8 cellular contexts compared by ENCODE assay signal in the genomic region with DNA sequence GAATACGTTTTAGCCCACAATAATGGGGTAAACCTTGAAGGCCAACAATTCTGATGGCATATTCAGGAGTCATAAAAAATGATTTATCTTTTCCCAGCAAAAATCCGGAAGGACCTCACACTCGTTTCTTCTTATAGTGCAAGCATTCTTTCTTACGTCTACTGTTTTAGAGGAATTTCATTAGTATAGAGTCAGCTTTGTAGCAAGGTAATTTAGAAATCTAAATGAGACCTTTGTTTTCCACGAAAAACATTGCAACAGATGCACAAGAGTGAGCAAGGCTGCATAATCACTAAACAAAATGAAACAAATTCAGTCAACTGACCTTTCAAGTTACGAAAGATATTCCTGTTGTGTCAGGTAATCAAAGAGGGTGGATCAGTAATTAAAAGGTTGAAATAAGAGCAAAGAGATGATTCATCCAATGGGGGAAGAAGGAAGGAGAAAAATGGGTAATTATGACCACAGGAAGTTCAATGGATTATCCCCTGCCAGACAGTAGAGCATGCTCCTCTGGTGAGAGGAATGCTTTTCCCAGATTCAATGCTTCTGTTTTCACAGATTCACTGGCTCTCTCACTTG. TPM values are rescaled to one million over a fixed set of nuclear protein-coding genes. Genes with fewer than 3 reads are reported as not detected.
DNase-seq lines count a peak whose midpoint lies in the region; ATAC-seq and TF ChIP-seq lines count a peak whose summit lies in the region.

No MANE protein-coding gene starts in this region.

- H3K27me3 Mint-ChIP-seq in activated T-cell treated with anti-CD3 and anti-CD28 coated beads, Interleukin-2, amount 50 U/mL, for 72 hours (ENCODE audit: low read depth), result no peaks in the 10 kb centered on the region

- no peaks in the 10 kb centered on the region for H3K9me3 ChIP-seq in SK-N-SH
- no peaks in the 10 kb centered on the region for H3K9me3 ChIP-seq in fibroblast of lung (ENCODE audit: control insufficient read depth, insufficient read depth, low read depth, low read length)

- no peak for TF ChIP-seq CTCF in SK-N-SH (IDR thresholded peaks at IDR 0.05)
- TF ChIP-seq CTCF in fibroblast of lung (conservative IDR thresholded peaks at IDR 0.05 in 1 of 2, IDR thresholded peaks at IDR 0.05 in 1 of 2; ENCODE audit: low read depth in 1 of 2, low read length in 2 of 2), result no peak

- no peak for TF ChIP-seq RAD21 in SK-N-SH (IDR thresholded peaks at IDR 0.05; ENCODE audit: low read length)

- peak overlapping the region; percentile 94 to 99 for H3K27ac ChIP-seq in SK-N-SH (ENCODE audit: low read depth in 2 of 2, low read length in 1 of 2)
- H3K27ac ChIP-seq in fibroblast of lung (ENCODE audit: insufficient read depth, low read length), result peak overlapping the region; percentile 100

- POLR2A ChIA-PET in SK-N-SH (lab: Yijun Ruan, JAX), result interaction anchor here (0.9 to 1.3 kb wide), 2 partner anchors 9 to 42 kb away, joined by 3 to 6 read pairs; no protein-coding TSS in a partner anchor

- WGBS in SK-N-SH (ENCODE audit: low lambda C conversion rate), result 50% methylated on average over 6 of the region's 6 CpGs

- DNase-seq in activated T-cell treated with anti-CD3 and anti-CD28 coated beads, Interleukin-2, amount 50 U/mL, for 72 hours, result no peak
- DNase-seq in activated T-cell treated with anti-CD3 and anti-CD28 coated beads, Interleukin-2, amount 50 U/mL, for 48 hours, result no peak
- DNase-seq in SK-N-SH (peak; percentile 6), fibroblast of lung (ENCODE audit: low read depth in 2 of 2) (peak in 1 of 2 donors; percentile 46), skeletal muscle cell (ENCODE audit: low read depth) (no peak), NCI-H226 (no peak), NCI-H345 (lab: John Stamatoyannopoulos, UW) (no peak), NCI-H2196 treated with DMSO at 0.1 percent for 48 hours (lab: John Stamatoyannopoulos, UW; ENCODE audit: unreplicated experiment) (no peak)

- H3K4me1 ChIP-seq in SK-N-SH (ENCODE audit: control insufficient read depth in 1 of 2, insufficient read depth in 2 of 2, low read depth in 1 of 2, low read length in 1 of 2), result peaks cover 11 to 27% of the 10 kb centered on the region in 2 experiments; a peak in 3 of 4 replicates
- H3K4me1 ChIP-seq in fibroblast of lung (ENCODE audit: control insufficient read depth, extremely low read depth, insufficient read depth, low read length), result peaks cover 3% of the 10 kb centered on the region

- H3K27me3 ChIP-seq in SK-N-SH (ENCODE audit: insufficient read depth) (no peaks in the 10 kb centered on the region), fibroblast of lung (ENCODE audit: control insufficient read depth, insufficient read depth, low read length) (no peaks in the 10 kb centered on the region)

- peak overlapping the region; percentile 98 to 99 for H3K4me3 Mint-ChIP-seq in activated T-cell treated with anti-CD3 and anti-CD28 coated beads, Interleukin-2, amount 50 U/mL, for 72 hours

- H3K9me2 ChIP-seq in SK-N-SH, result no peaks in the 10 kb centered on the region

- H3K4me1 Mint-ChIP-seq in activated T-cell treated with anti-CD3 and anti-CD28 coated beads, Interleukin-2, amount 50 U/mL, for 72 hours (ENCODE audit: low read depth), result peaks cover 47% of the 10 kb centered on the region

- TF ChIP-seq EP300 in SK-N-SH (IDR thresholded peaks at IDR 0.05; ENCODE audit: borderline replicate concordance in 1 of 2, low read depth in 1 of 2, low read length in 1 of 2), result no peak

- H3F3A ChIP-seq in SK-N-SH (replicated peaks; ENCODE audit: insufficient read depth), result no peaks in the 10 kb centered on the region

- H3K4me2 ChIP-seq in SK-N-SH, result peak overlapping the region; percentile 85; the same call in 1 of the 2 replicates
- peak overlapping the region; percentile 84 for H3K4me2 ChIP-seq in fibroblast of lung (ENCODE audit: extremely low read depth, insufficient read depth, low read length)

- CTCF ChIA-PET in SK-N-SH (lab: Yijun Ruan, JAX), result interaction anchor here (1.0 kb wide), 1 partner anchor 10 kb away, joined by 5 read pairs; no protein-coding TSS in a partner anchor

- peak overlapping the region; percentile 98 for H2AFZ ChIP-seq in SK-N-SH (ENCODE audit: low read depth)
- H2AFZ ChIP-seq in fibroblast of lung (ENCODE audit: low read length), result peak overlapping the region; percentile 91

- H3K79me2 ChIP-seq in SK-N-SH (ENCODE audit: insufficient read depth) (peaks cover 44% of the 10 kb centered on the region), fibroblast of lung (ENCODE audit: control insufficient read depth, insufficient read depth, low read length) (peaks cover 44% of the 10 kb centered on the region)

- H3K4me3 ChIP-seq in SK-N-SH (ENCODE audit: low read depth in 2 of 2, low read length in 1 of 2) (peak overlapping the region; percentile 78 to 98), fibroblast of lung (replicated peaks in 1 of 4; ENCODE audit: control extremely low read depth in 1 of 4, insufficient read depth in 1 of 4, low read depth in 3 of 4, low read length in 4 of 4) (peak overlapping the region; percentile 95 to 100 (median 100)), skeletal muscle cell (ENCODE audit: low read depth, low read length) (peak overlapping the region; percentile 93)

- H3K9ac ChIP-seq in SK-N-SH, result peak overlapping the region; percentile 100
- peak overlapping the region; percentile 100 for H3K9ac ChIP-seq in fibroblast of lung (ENCODE audit: insufficient read depth, low read length)

- H3K36me3 ChIP-seq in SK-N-SH (replicated peaks in 1 of 2; ENCODE audit: control insufficient read depth in 1 of 2, insufficient read depth in 2 of 2, low read length in 1 of 2), result peaks cover 9 to 16% of the 10 kb centered on the region in 2 experiments
- H3K36me3 ChIP-seq in fibroblast of lung (ENCODE audit: control insufficient read depth, insufficient read depth, low read length), result no peaks in the 10 kb centered on the region

- peak overlapping the region; percentile 98 for H3K27ac Mint-ChIP-seq in activated T-cell treated with anti-CD3 and anti-CD28 coated beads, Interleukin-2, amount 50 U/mL, for 72 hours

- H3K36me3 Mint-ChIP-seq in activated T-cell treated with anti-CD3 and anti-CD28 coated beads, Interleukin-2, amount 50 U/mL, for 72 hours (ENCODE audit: insufficient read depth in 2 of 2), result peaks cover 9 to 12% of the 10 kb centered on the region in 2 donors

- peaks cover 39% of the 10 kb centered on the region for H4K20me1 ChIP-seq in SK-N-SH (ENCODE audit: insufficient read depth)
- peaks cover 13% of the 10 kb centered on the region for H4K20me1 ChIP-seq in fibroblast of lung (ENCODE audit: control insufficient read depth, extremely low read depth, insufficient read depth, low read length)

- H3K9me3 Mint-ChIP-seq in activated T-cell treated with anti-CD3 and anti-CD28 coated beads, Interleukin-2, amount 50 U/mL, for 72 hours, result peaks cover 0 to 6% of the 10 kb centered on the region in 2 donors

- no peak for ATAC-seq in activated T-cell treated with anti-CD3 and anti-CD28 coated beads, Interleukin-2, amount 50 U/mL, for 72 hours (replicated peaks in 1 of 2)

TF ChIP-seq in SK-N-SH, 30 proteins besides CTCF, POLR2A, EP300 and RAD21:
- TF ChIP-seq SMC3 (IDR thresholded peaks at IDR 0.05; ENCODE audit: low read depth, low read length) (no peak), MEF2A (IDR thresholded peaks at IDR 0.05; ENCODE audit: borderline replicate concordance, low read depth) (no peak), EZH2phosphoT487 (IDR thresholded peaks at IDR 0.05; ENCODE audit: borderline replicate concordance, low read depth) (no peak), RFX5 (IDR thresholded peaks at IDR 0.05; ENCODE audit: low read length) (no peak), JUND (IDR thresholded peaks at IDR 0.05) (no peak), ELF1 (IDR thresholded peaks at IDR 0.05) (no peak), FOXJ3 (CRISPR knock-in tag; IDR thresholded peaks at IDR 0.05) (no peak), GATA2 (CRISPR knock-in tag; IDR thresholded peaks at IDR 0.05) (no peak), CHD2 (IDR thresholded peaks at IDR 0.05; ENCODE audit: low read length, partially characterized antibody) (no peak)
- TF ChIP-seq, protein P1, sequence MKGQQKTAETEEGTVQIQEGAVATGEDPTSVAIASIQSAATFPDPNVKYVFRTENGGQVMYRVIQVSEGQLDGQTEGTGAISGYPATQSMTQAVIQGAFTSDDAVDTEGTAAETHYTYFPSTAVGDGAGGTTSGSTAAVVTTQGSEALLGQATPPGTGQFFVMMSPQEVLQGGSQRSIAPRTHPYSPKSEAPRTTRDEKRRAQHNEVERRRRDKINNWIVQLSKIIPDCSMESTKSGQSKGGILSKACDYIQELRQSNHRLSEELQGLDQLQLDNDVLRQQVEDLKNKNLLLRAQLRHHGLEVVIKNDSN (IDR thresholded peaks at IDR 0.05; ENCODE audit: borderline replicate concordance, low read depth), result no peak

RNA-seq across cellular contexts. Expression of gene CSDE1, which starts 0.6 kb away (rescaled TPM):
- total RNA-seq in activated T-cell treated with anti-CD3 and anti-CD28 coated beads, Interleukin-2, amount 50 U/mL, for 72 hours, result 100 to 1,000 TPM; 478 to 479 TPM
- 151 and 249 TPM in 2 replicates for polyA plus RNA-seq in SK-N-SH (2012; rRNA removed)
- 200 and 223 TPM in 2 replicates for polyA plus RNA-seq in SK-N-SH (2012; cell fraction: cytosol; rRNA removed)
- polyA plus RNA-seq in SK-N-SH (2012; cell fraction: nucleus; rRNA removed), result 95.9 and 193 TPM in 2 replicates
- 915 and 1,392 TPM in 2 replicates for total RNA-seq in fibroblast of lung
- 332 and 374 TPM in 2 replicates for polyA plus RNA-seq in fibroblast of lung
- polyA plus RNA-seq in fibroblast of lung (2012), result 303 and 332 TPM in 2 replicates
- 111 and 113 TPM in 2 replicates for polyA minus RNA-seq in fibroblast of lung (ENCODE audit: low replicate concordance)

RNA-seq across cellular contexts. Expression of gene SIKE1, which starts 22.1 kb away (rescaled TPM):
- total RNA-seq in activated T-cell treated with anti-CD3 and anti-CD28 coated beads, Interleukin-2, amount 50 U/mL, for 72 hours, result 10 to 100 TPM; 55.7 to 64.7 TPM
- polyA plus RNA-seq in SK-N-SH (2012; rRNA removed), result 29.8 and 41.1 TPM in 2 replicates
- 34.8 and 40.5 TPM in 2 replicates for polyA plus RNA-seq in SK-N-SH (2012; cell fraction: cytosol; rRNA removed)
- 24.7 and 25.3 TPM in 2 replicates for polyA plus RNA-seq in SK-N-SH (2012; cell fraction: nucleus; rRNA removed)
- 69.5 and 87.8 TPM in 2 replicates for total RNA-seq in fibroblast of lung
- 31.2 and 48.8 TPM in 2 replicates for polyA plus RNA-seq in fibroblast of lung
- 29.3 and 37.7 TPM in 2 replicates for polyA plus RNA-seq in fibroblast of lung (2012)
- polyA minus RNA-seq in fibroblast of lung (ENCODE audit: low replicate concordance), result 3.0 and 6.7 TPM in 2 replicates

RNA-seq across cellular contexts. Expression of gene NRAS, which starts 41.8 kb away (rescaled TPM):
- 10 to 100 TPM; 63.8 to 73.6 TPM for total RNA-seq in activated T-cell treated with anti-CD3 and anti-CD28 coated beads, Interleukin-2, amount 50 U/mL, for 72 hours
- polyA plus RNA-seq in SK-N-SH (2012; rRNA removed), result 15.9 and 23.3 TPM in 2 replicates
- polyA plus RNA-seq in SK-N-SH (2012; cell fraction: cytosol; rRNA removed), result 25.6 and 30.4 TPM in 2 replicates
- polyA plus RNA-seq in SK-N-SH (2012; cell fraction: nucleus; rRNA removed), result 4.3 and 10.7 TPM in 2 replicates
- 29.5 and 31.0 TPM in 2 replicates for total RNA-seq in fibroblast of lung
- polyA plus RNA-seq in fibroblast of lung, result 62.3 and 71.8 TPM in 2 replicates
- polyA plus RNA-seq in fibroblast of lung (2012), result 37.8 and 44.3 TPM in 2 replicates
- 11.0 and 14.1 TPM in 2 replicates for polyA minus RNA-seq in fibroblast of lung (ENCODE audit: low replicate concordance)
